ENCODE assay signal across 15 cellular contexts in genomic region chr15:69854521-69855171, GRCh38.
DNase-seq lines count a peak whose midpoint lies in the region; TF ChIP-seq lines count a peak whose summit lies in the region.
"Had no signal": no experiment of that assay in that cellular context is flagged by ENCODE, and none has a peak within 500 bp of the region (broad histone marks: within the 10 kb centered on the region; RNA-seq: fewer than 3 reads in every experiment).

No MANE protein-coding gene starts in this region.

- TF ChIP-seq CTCF in fibroblast of mammary gland (conservative IDR thresholded peaks at IDR 0.05; ENCODE audit: control insufficient read depth, insufficient read depth, low read depth, low read length) (no peak), retinal pigment epithelial cell (conservative IDR thresholded peaks at IDR 0.05; ENCODE audit: low read depth, low read length) (no peak)

- no peaks in the 10 kb centered on the region for H3K9me3 ChIP-seq in SK-N-MC (ENCODE audit: low read depth, low read length)

- no peaks in the 10 kb centered on the region for H3K36me3 ChIP-seq in SK-N-MC (ENCODE audit: insufficient read depth, low read length)

- DNase-seq in ELR (ENCODE audit: low read depth) = peak; percentile 62
- no peak for DNase-seq in SK-N-MC (ENCODE audit: low read depth, low spot score)
- peak; percentile 24 for DNase-seq in fibroblast of mammary gland (ENCODE audit: low read depth)
- peak; percentile 47 for DNase-seq in retinal pigment epithelial cell (ENCODE audit: low read depth)
- DNase-seq in NCI-H1048 (lab: John Stamatoyannopoulos, UW) = no peak
- DNase-seq in NK-92 (lab: John Stamatoyannopoulos, UW; ENCODE audit: unreplicated experiment) = no peak
- DNase-seq in NCI-H748 (lab: John Stamatoyannopoulos, UW; ENCODE audit: unreplicated experiment) = no peak
- no peak for DNase-seq in COR-L47 (lab: John Stamatoyannopoulos, UW)
- DNase-seq: activated naive CD8-positive, alpha-beta T cell treated with anti-CD3 and anti-CD28 coated beads for 36 hours; Calu3; effector CD4-positive, alpha-beta T cell; NCI-H1105 treated with DMSO at 0.1 percent for 48 hours; NCI-H510A; stimulated activated CD4-positive, alpha-beta T cell treated with anti-CD3 and anti-CD28 coated beads, Interleukin-2, amount 100 ng/mL, for 48 hours had no signal

- H3K4me3 ChIP-seq in SK-N-MC = peak overlapping the region; percentile 64
- H3K4me3 ChIP-seq in fibroblast of mammary gland (ENCODE audit: control insufficient read depth, low read depth, low read length) = no peak overlapping the region
- no peak overlapping the region for H3K4me3 ChIP-seq in retinal pigment epithelial cell (ENCODE audit: low read length)

- H3K9ac ChIP-seq in SK-N-MC (ENCODE audit: insufficient read length) = no peak overlapping the region

- no peak overlapping the region for H3K27ac ChIP-seq in SK-N-MC
- H3K27ac ChIP-seq: RWPE1 had no signal

Comparison
In these comparisons a context has a peak if more than half of its experiments do, and no peak if none do; other contexts are left out.
1. DNase-seq: peak in ELR (single experiment), fibroblast of mammary gland (single experiment) and retinal pigment epithelial cell (single experiment); none in SK-N-MC (single experiment), NCI-H1048 (single experiment), NK-92 (single experiment), NCI-H748 (single experiment) and COR-L47 (single experiment).